9 cellular contexts compared by ENCODE assay signal in the genomic region with DNA sequence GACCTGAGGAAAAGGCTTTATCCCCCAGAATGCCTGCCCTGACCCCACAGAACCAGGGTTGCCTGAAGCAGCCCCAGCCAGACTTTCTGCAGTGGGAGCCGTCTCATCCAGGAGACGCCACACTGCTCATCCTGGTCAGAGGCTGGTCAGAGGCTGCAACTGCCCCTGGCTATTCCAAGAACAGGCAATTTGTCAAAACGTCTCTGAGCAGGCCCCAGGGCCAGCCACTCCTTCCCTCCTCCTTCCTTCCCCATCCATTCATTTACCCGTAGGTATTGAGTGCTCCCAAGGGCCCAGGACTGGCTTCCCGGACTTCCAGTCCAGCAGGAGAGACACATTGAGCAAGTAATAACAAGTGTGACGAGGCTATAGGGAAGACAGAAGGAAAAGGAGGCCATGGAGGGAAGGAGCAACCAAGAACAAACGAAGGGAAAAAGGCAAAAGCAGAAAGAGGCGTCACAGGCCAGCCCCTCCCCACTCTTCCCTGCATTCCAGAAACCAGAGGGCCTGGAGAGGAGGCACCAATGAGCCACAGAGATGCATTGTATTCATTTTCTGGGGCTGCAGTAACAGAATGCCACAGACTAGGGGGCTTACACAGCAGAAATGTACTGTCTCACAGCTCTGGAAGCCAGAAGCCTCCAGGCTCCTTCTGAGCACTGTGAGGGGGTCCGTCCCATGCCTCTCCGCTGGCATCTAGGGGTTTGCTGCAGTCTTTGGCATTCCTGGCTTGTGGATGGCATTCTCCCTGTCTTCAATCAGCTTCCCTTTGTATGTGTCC. TPM values are rescaled to one million over a fixed set of nuclear protein-coding genes. Genes with fewer than 3 reads are reported as not detected.
A peak's percentile ranks its signal among the peaks of the same experiment; 100 is the strongest.
DNase-seq lines count a peak whose midpoint lies in the region; TF ChIP-seq lines count a peak whose summit lies in the region.
"Had no signal": no experiment of that assay in that cellular context is flagged by ENCODE, and none has a peak within 500 bp of the region (broad histone marks: within the 10 kb centered on the region; RNA-seq: fewer than 3 reads in every experiment).

No MANE protein-coding gene starts in this region.

- TF ChIP-seq EP300 in esophagus muscularis mucosa (IDR thresholded peaks at IDR 0.05), result no peak

- intact Hi-C loops in esophagus muscularis mucosa (cut with DNase I), result no loop called here
- intact Hi-C loops in testis (cut with DNase I; ENCODE audit: low total_unique reads), result no loop called here

- H3K36me3 Mint-ChIP-seq in neural crest cell (ENCODE audit: low read depth), result no peaks in the 10 kb centered on the region

- H3K27ac Mint-ChIP-seq in neural crest cell (ENCODE audit: unreplicated experiment), result peak overlapping the region; percentile 15

- no peaks in the 10 kb centered on the region for H3K9me3 Mint-ChIP-seq in neural crest cell

- CTCF ChIA-PET in AG04449 (lab: Yijun Ruan, JAX), result interaction anchor here (0.9 to 1.2 kb wide), 3 partner anchors 15 to 110 kb away, joined by 3 to 5 read pairs (median 3); no protein-coding TSS in a partner anchor

- H3K9me3 ChIP-seq in esophagus muscularis mucosa (no peaks in the 10 kb centered on the region), testis (no peaks in the 10 kb centered on the region)

- TF ChIP-seq POLR2A in esophagus muscularis mucosa (IDR thresholded peaks at IDR 0.05; ENCODE audit: low read depth) (no peak), testis (IDR thresholded peaks at IDR 0.05) (no peak)

- H3K36me3 ChIP-seq in esophagus muscularis mucosa (no peaks in the 10 kb centered on the region), testis (ENCODE audit: low read depth, missing control alignments) (no peaks in the 10 kb centered on the region)

- no peaks in the 10 kb centered on the region for H3K27me3 ChIP-seq in esophagus muscularis mucosa
- no peaks in the 10 kb centered on the region for H3K27me3 ChIP-seq in testis

- H3K4me3 ChIP-seq in AG04449 (ENCODE audit: low read depth, low read length), result no peak overlapping the region
- H3K4me3 ChIP-seq in esophagus muscularis mucosa, result no peak overlapping the region
- H3K4me3 ChIP-seq in testis, result no peak overlapping the region

- H3K27me3 Mint-ChIP-seq in neural crest cell (ENCODE audit: low read depth), result no peaks in the 10 kb centered on the region

- POLR2A ChIA-PET in AG04449 (lab: Yijun Ruan, JAX), result no interaction called here

- DNase-seq in AG04449 (ENCODE audit: low read depth, low spot score) (no peak), RPMI7951 (ENCODE audit: low read depth) (peak; percentile 70), esophagus muscularis mucosa (ENCODE audit: extremely low spot score) (no peak), neural crest cell (ENCODE audit: low read depth, low spot score) (peak; percentile 37), GM19238 (ENCODE audit: insufficient read length, low spot score) (no peak), testis (no peak), HuH-7.5 (ENCODE audit: low spot score) (no peak), COLO668 (lab: John Stamatoyannopoulos, UW; ENCODE audit: unreplicated experiment) (no peak)
- DNase-seq: activated CD4-positive, alpha-beta T cell treated with anti-CD3 and anti-CD28 coated beads, Interleukin-2, amount 50 U/mL, for 4 hours had no signal

- H3K27ac ChIP-seq in esophagus muscularis mucosa (replicated peaks in 1 of 4), result peak overlapping the region; percentile 63 to 83 (median 72)
- no peak overlapping the region for H3K27ac ChIP-seq in testis

- peak overlapping the region; percentile 13 for H3K4me3 Mint-ChIP-seq in neural crest cell

- H3K4me1 Mint-ChIP-seq in neural crest cell, result peaks cover 32% of the 10 kb centered on the region

- TF ChIP-seq CTCF in AG04449 (IDR thresholded peaks at IDR 0.05; ENCODE audit: insufficient read depth, low read length, missing control alignments), result peak; percentile 41
- TF ChIP-seq CTCF in esophagus muscularis mucosa (IDR thresholded peaks at IDR 0.05), result peak in 1 of 3 experiments; percentile 26
- TF ChIP-seq CTCF in neural crest cell (conservative IDR thresholded peaks at IDR 0.05), result peak; percentile 38
- TF ChIP-seq CTCF in testis (IDR thresholded peaks at IDR 0.05), result no peak

- peaks cover 43 to 57% (median 54%) of the 10 kb centered on the region in 4 donors for H3K4me1 ChIP-seq in esophagus muscularis mucosa
- peaks cover 29% of the 10 kb centered on the region for H3K4me1 ChIP-seq in testis

- 69% methylated on average over 10 of the region's 10 CpGs for WGBS in esophagus muscularis mucosa
- WGBS in testis, 2 donors, result 74 to 87% methylated on average over 10 of the region's 10 CpGs

RNA-seq across cellular contexts. Expression of a gene that starts 21.0 kb away (rescaled TPM):
- 133 and 142 TPM in 2 replicates for total RNA-seq in RPMI7951 (2014; rRNA removed; shearing (Covaris generic))
- total RNA-seq in esophagus muscularis mucosa (100 to 1,000 TPM; 349 to 416 (median 399) TPM), neural crest cell (1.8 and 2.1 TPM in 2 replicates), testis (10 to 100 TPM; 31.2 to 53.1 TPM)
- 94.2 TPM for polyA plus RNA-seq in testis (ENCODE audit: insufficient read depth, low read depth, low replicate concordance)

RNA-seq across cellular contexts. Expression of a gene that starts 54.7 kb away (rescaled TPM):
- under 0.01 TPM in 1 of 2 replicates, not detected in the other for total RNA-seq in RPMI7951 (2014; rRNA removed; shearing (Covaris generic))
- total RNA-seq in esophagus muscularis mucosa (100 to 1,000 TPM; 163 to 367 (median 253) TPM), neural crest cell (0.02 and 0.21 TPM in 2 replicates), testis (10 to 100 TPM; 83.7 to 86.2 TPM)
- 68.3 TPM for polyA plus RNA-seq in testis (ENCODE audit: insufficient read depth, low read depth, low replicate concordance)

Comparison
In these comparisons a context has a peak if more than half of its experiments do, and no peak if none do; other contexts are left out.
1. DNase-seq: peak in RPMI7951 (single experiment) and neural crest cell (single experiment); none in AG04449 (single experiment), esophagus muscularis mucosa (single experiment), GM19238 (single experiment), testis (single experiment), HuH-7.5 (single experiment) and COLO668 (single experiment).
2. CTCF ChIP-seq: peak in AG04449 (single experiment) and neural crest cell (single experiment); none in testis (0 of 3).
3. H3K27ac ChIP-seq: peak in esophagus muscularis mucosa (4 of 4); none in testis (0 of 2).
4. RNA of a gene that starts 21.0 kb away (total RNA-seq): 349 to 416 TPM in esophagus muscularis mucosa, 133 to 142 TPM in RPMI7951 and 31.2 to 53.1 TPM in testis; 1.8 to 2.1 TPM in neural crest cell; every median in the first group is over 10 times any median in the second.
5. RNA of a gene that starts 54.7 kb away (total RNA-seq): 163 to 367 TPM in esophagus muscularis mucosa and 83.7 to 86.2 TPM in testis; 0.02 to 0.21 TPM in neural crest cell and under 0.01 TPM in RPMI7951; every median in the first group is over 10 times any median in the second.